In genomic region chr1:16441312-16441641, GRCh38 we compare ENCODE assay signal across 9 cellular contexts. TPM values are rescaled to one million over a fixed set of nuclear protein-coding genes. Genes with fewer than 3 reads are reported as not detected.
DNase-seq lines count a peak whose midpoint lies in the region; ATAC-seq lines count a peak whose summit lies in the region.
"Had no signal": no experiment of that assay in that cellular context is flagged by ENCODE, and none has a peak within 500 bp of the region (broad histone marks: within the 10 kb centered on the region; RNA-seq: fewer than 3 reads in every experiment).

No MANE protein-coding gene starts in this region.

- POLR2A ChIA-PET in CD8-positive, alpha-beta memory T cell (lab: Charles Lee): interaction anchor here (1.1 to 2.0 kb wide), 4 partner anchors 20 to 73 kb away, joined by 3 to 10 read pairs (median 6); partner anchors contain the start of gene SZRD1

- H3K27ac Mint-ChIP-seq in CD8-positive, alpha-beta memory T cell: peak overlapping the region; percentile 90 to 99 (median 96)
- H3K27ac Mint-ChIP-seq in central memory CD8-positive, alpha-beta T cell (ENCODE audit: low read depth): peak overlapping the region; percentile 94

- peak overlapping the region; percentile 87 for H3K4me3 ChIP-seq in CD8-positive, alpha-beta memory T cell (ENCODE audit: low read length)
- peak overlapping the region; percentile 90 to 99 for H3K4me3 ChIP-seq in mesenchymal stem cell (ENCODE audit: insufficient read depth in 1 of 2, low read depth in 1 of 2, low read length in 2 of 2)

- H2BK12ac ChIP-seq in mesenchymal stem cell (ENCODE audit: low read length in 2 of 2): no peak overlapping the region

- CTCF ChIA-PET in CD8-positive, alpha-beta memory T cell (lab: Charles Lee): interaction anchor here (0.7 to 3.0 kb wide), 7 partner anchors 8 to 56 kb away, joined by 3 to 16 read pairs (median 5); no protein-coding TSS in a partner anchor

- peaks cover 33 to 48% (median 35%) of the 10 kb centered on the region in 3 donors for H3K4me1 Mint-ChIP-seq in CD8-positive, alpha-beta memory T cell
- peaks cover 32% of the 10 kb centered on the region for H3K4me1 Mint-ChIP-seq in central memory CD8-positive, alpha-beta T cell

- H3K9me3 Mint-ChIP-seq in CD8-positive, alpha-beta memory T cell: no peaks in the 10 kb centered on the region
- no peaks in the 10 kb centered on the region for H3K9me3 Mint-ChIP-seq in central memory CD8-positive, alpha-beta T cell

- no peaks in the 10 kb centered on the region for H3K9me3 ChIP-seq in CD8-positive, alpha-beta memory T cell (ENCODE audit: low read length)
- H3K9me3 ChIP-seq in KOPT-K1 (ENCODE audit: insufficient read depth, low read length, poor library complexity, severe bottlenecking) (no peaks in the 10 kb centered on the region), mesenchymal stem cell (ENCODE audit: control insufficient read depth, low read length) (no peaks in the 10 kb centered on the region)

- peak overlapping the region; percentile 93 to 98 (median 95) for H3K4me3 Mint-ChIP-seq in CD8-positive, alpha-beta memory T cell
- H3K4me3 Mint-ChIP-seq in central memory CD8-positive, alpha-beta T cell: peak overlapping the region; percentile 93

- peak in 1 of 5 donors; percentile 69 for DNase-seq in CD8-positive, alpha-beta memory T cell
- no peak for DNase-seq in central memory CD8-positive, alpha-beta T cell (ENCODE audit: low spot score in 2 of 2)
- DNase-seq in mesenchymal stem cell (no peak), T1000 (lab: John Stamatoyannopoulos, UW) (no peak), NCI-H1048 (lab: John Stamatoyannopoulos, UW) (no peak), NCI-H2107 (lab: John Stamatoyannopoulos, UW) (no peak)

- no peaks in the 10 kb centered on the region for H3K27me3 ChIP-seq in CD8-positive, alpha-beta memory T cell (ENCODE audit: insufficient read depth, low read length, poor library complexity, severe bottlenecking)
- no peaks in the 10 kb centered on the region for H3K27me3 ChIP-seq in mesenchymal stem cell (ENCODE audit: control insufficient read depth in 1 of 2, insufficient read depth in 1 of 2, low read length in 2 of 2)

- peaks cover 34% of the 10 kb centered on the region for H3K36me3 ChIP-seq in CD8-positive, alpha-beta memory T cell (ENCODE audit: insufficient read depth, low read length)
- H3K36me3 ChIP-seq in KOPT-K1 (ENCODE audit: insufficient read depth, low read length): peaks cover 43% of the 10 kb centered on the region
- H3K36me3 ChIP-seq in mesenchymal stem cell (ENCODE audit: control insufficient read depth in 1 of 2, insufficient read depth in 2 of 2, low read depth in 1 of 2, low read length in 2 of 2): peaks cover 37 to 40% of the 10 kb centered on the region in 2 experiments

- peak overlapping the region; percentile 79 for H3K4me2 ChIP-seq in mesenchymal stem cell (ENCODE audit: low read length, poor library complexity, severe bottlenecking)

- no peak overlapping the region for H3K14ac ChIP-seq in mesenchymal stem cell (ENCODE audit: low read length in 2 of 2)

- H3K27me3 Mint-ChIP-seq in CD8-positive, alpha-beta memory T cell: no peaks in the 10 kb centered on the region
- no peaks in the 10 kb centered on the region for H3K27me3 Mint-ChIP-seq in central memory CD8-positive, alpha-beta T cell

- peak overlapping the region; percentile 80 to 99 for H3K4ac ChIP-seq in mesenchymal stem cell (ENCODE audit: low read depth in 1 of 2, low read length in 2 of 2)

- peaks cover 4 to 44% (median 5%) of the 10 kb centered on the region in 3 donors for H3K36me3 Mint-ChIP-seq in CD8-positive, alpha-beta memory T cell
- peaks cover 34% of the 10 kb centered on the region for H3K36me3 Mint-ChIP-seq in central memory CD8-positive, alpha-beta T cell (ENCODE audit: insufficient read depth)

- H3K23ac ChIP-seq in mesenchymal stem cell (ENCODE audit: low read length in 2 of 2): no peak overlapping the region

- H2AK5ac ChIP-seq in mesenchymal stem cell (ENCODE audit: low read length, severe bottlenecking): no peak overlapping the region

- no peak overlapping the region for H4K91ac ChIP-seq in mesenchymal stem cell (ENCODE audit: low read length)

- H4K8ac ChIP-seq in mesenchymal stem cell (ENCODE audit: low read length): peak overlapping the region; percentile 100

- peak overlapping the region; percentile 97 for H3K9ac ChIP-seq in mesenchymal stem cell (ENCODE audit: low read length)

- peak; percentile 34 for ATAC-seq in central memory CD8-positive, alpha-beta T cell (replicated peaks; ENCODE audit: extremely low read depth, poor library complexity, severe bottlenecking)
- ATAC-seq in HG03469 (IDR thresholded peaks at IDR 0.05; ENCODE audit: unreplicated experiment): no peak

- H3K79me1 ChIP-seq in mesenchymal stem cell (replicated peaks; ENCODE audit: low read length, poor library complexity, severe bottlenecking): peaks cover 16% of the 10 kb centered on the region

- H3K4me1 ChIP-seq in CD8-positive, alpha-beta memory T cell (ENCODE audit: insufficient read depth, low read length): peaks cover 36% of the 10 kb centered on the region
- H3K4me1 ChIP-seq in mesenchymal stem cell (ENCODE audit: control insufficient read depth, insufficient read depth, low read depth, low read length): peaks cover 15% of the 10 kb centered on the region

- H2BK5ac ChIP-seq in mesenchymal stem cell (ENCODE audit: low read depth, low read length, poor library complexity, severe bottlenecking): no peak overlapping the region

- H2BK120ac ChIP-seq in mesenchymal stem cell (ENCODE audit: low read depth, low read length): no peak overlapping the region

- H2AFZ ChIP-seq in mesenchymal stem cell (ENCODE audit: low read depth, low read length): peak overlapping the region; percentile 62

- 0% methylated on average over 5 of the region's 9 CpGs for whole genome bisulfite sequencing in mesenchymal stem cell

- H2BK15ac ChIP-seq in mesenchymal stem cell (ENCODE audit: low read depth, poor library complexity, severe bottlenecking): no peak overlapping the region

- peak overlapping the region; percentile 98 for H3K27ac ChIP-seq in CD8-positive, alpha-beta memory T cell (ENCODE audit: low read depth, low read length)
- peak overlapping the region; percentile 79 for H3K27ac ChIP-seq in KOPT-K1 (ENCODE audit: low read depth, low read length, poor library complexity, severe bottlenecking)
- peak overlapping the region; percentile 84 for H3K27ac ChIP-seq in mesenchymal stem cell (ENCODE audit: low read length, poor library complexity, severe bottlenecking)

- H3K18ac ChIP-seq in mesenchymal stem cell (ENCODE audit: low read depth in 1 of 2, low read length in 2 of 2): no peak overlapping the region

RNA-seq across cellular contexts. Expression of gene NECAP2, which starts 0.8 kb away (rescaled TPM):
- total RNA-seq in CD8-positive, alpha-beta memory T cell: 10 to 100 TPM; 79.4 to 80.5 TPM
- polyA plus RNA-seq in CD8-positive, alpha-beta memory T cell: 170 TPM
- 79.7 TPM for polyA plus RNA-seq in mesenchymal stem cell (2013, experiment 1 of 2)
- 80.3 TPM for polyA plus RNA-seq in mesenchymal stem cell (2013, experiment 2 of 2)

RNA-seq across cellular contexts. Expression of gene SPATA21, which starts 4.1 kb away (rescaled TPM):
- not detected for total RNA-seq in CD8-positive, alpha-beta memory T cell
- polyA plus RNA-seq in CD8-positive, alpha-beta memory T cell: not detected
- not detected for polyA plus RNA-seq in mesenchymal stem cell (2013, experiment 1 of 2)
- 0.05 TPM for polyA plus RNA-seq in mesenchymal stem cell (2013, experiment 2 of 2)
- total RNA-seq: LHCN-M2 had no signal
